3 cellular contexts compared by ENCODE assay signal in the genomic region with DNA sequence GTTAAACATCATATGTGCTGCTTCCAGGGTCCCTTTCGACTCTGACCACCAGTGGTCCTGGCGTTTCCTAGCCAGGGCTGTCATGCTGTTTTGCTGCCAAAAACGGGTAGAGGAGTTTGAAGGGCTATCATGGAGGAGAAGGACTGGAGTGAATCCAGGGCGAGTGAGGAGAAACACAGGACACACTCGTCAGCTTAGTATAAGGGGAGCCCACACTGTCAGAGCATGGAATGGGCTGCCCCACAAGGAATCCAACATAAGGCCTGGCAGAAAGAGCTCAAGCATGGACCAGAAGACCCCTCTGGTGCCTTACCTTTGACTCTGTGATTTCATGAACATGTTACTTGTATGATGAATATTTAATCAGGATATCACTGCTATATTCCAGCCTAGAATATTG.
"Had no signal": no experiment of that assay in that cellular context is flagged by ENCODE, and none has a peak within 500 bp of the region (broad histone marks: within the 10 kb centered on the region; RNA-seq: fewer than 3 reads in every experiment).

No MANE protein-coding gene starts in this region.

- H3K4me3 ChIP-seq: GM12878 had no signal

- DNase-seq: GDM1, GF-D8 had no signal
